In genomic region chr7:635687-636382, GRCh38 we compare ENCODE assay signal across 7 cellular contexts.
A peak's percentile ranks its signal among the peaks of the same experiment; 100 is the strongest.
DNase-seq lines count a peak whose midpoint lies in the region; TF ChIP-seq lines count a peak whose summit lies in the region.
"Not testable (repeated sequence)": the region's sequence is repeated elsewhere in the genome, so short reads cannot be mapped to it uniquely, and the experiment has no call there.

No MANE protein-coding gene starts in this region.

- TF ChIP-seq CTCF in Calu3 (IDR thresholded peaks at IDR 0.05; ENCODE audit: unreplicated experiment); RWPE1 (conservative IDR thresholded peaks at IDR 0.05; ENCODE audit: low read depth); fibroblast of villous mesenchyme (IDR thresholded peaks at IDR 0.05; ENCODE audit: insufficient read depth, low read depth, low read length); testis (IDR thresholded peaks at IDR 0.05): not testable (repeated sequence)

- not testable (repeated sequence) for H3K9me3 Mint-ChIP-seq in Calu3 (ENCODE audit: low read depth, unreplicated experiment)

- peaks cover 18% of the 10 kb centered on the region for H3K27me3 Mint-ChIP-seq in Calu3 (ENCODE audit: unreplicated experiment)

- not testable (repeated sequence) for H3K9me3 ChIP-seq in testis

- DNase-seq in Calu3 (peak; percentile 19), NCI-H345 (lab: John Stamatoyannopoulos, UW) (peak; percentile 8), posterior vena cava (ENCODE audit: low spot score) (peak; percentile 41)
- not testable (repeated sequence) for DNase-seq in RWPE1 (ENCODE audit: low spot score); fibroblast of villous mesenchyme (ENCODE audit: low read depth); testis
- DNase-seq in activated CD4-positive, CD25-positive, alpha-beta regulatory T cell treated with anti-CD3 and anti-CD28 coated beads, Interleukin-2, amount 50 U/mL, for 72 hours, result peak; percentile 21

- not testable (repeated sequence) for H3K27me3 ChIP-seq in testis

- POLR2A ChIA-PET in RWPE1 (lab: Yijun Ruan, JAX; ENCODE audit: low non-redundant PET), result not testable (repeated sequence)

- H3K4me3 ChIP-seq in fibroblast of villous mesenchyme (ENCODE audit: low read depth, low read length) (peak overlapping the region; percentile 43), testis (peak overlapping the region; percentile 2 to 26)

- peak overlapping the region; percentile 82 for H3K4me3 Mint-ChIP-seq in Calu3 (ENCODE audit: low read depth, unreplicated experiment)

- H3K27ac Mint-ChIP-seq in Calu3 (ENCODE audit: unreplicated experiment), result peak overlapping the region; percentile 44

- intact Hi-C loops in Calu3 (cut with micrococcal nuclease; ENCODE audit: unreplicated experiment) (loop anchor here (2.0 to 10.0 kb wide), 2 partner anchors 111 to 315 kb away; no protein-coding TSS in a partner anchor), posterior vena cava (cut with DNase I) (loop anchor here in 1 of 2 donors (10.0 kb wide), 1 partner anchor 301 kb away; no protein-coding TSS in a partner anchor)
- intact Hi-C loops in testis (cut with DNase I; ENCODE audit: low total_unique reads), result not testable (repeated sequence)

- not testable (repeated sequence) for H3K4me1 ChIP-seq in testis

- not testable (repeated sequence) for H3K36me3 ChIP-seq in testis (ENCODE audit: low read depth, missing control alignments)

- CTCF ChIA-PET in Calu3 (lab: Charles Lee), result interaction anchor here (0.6 to 2.0 kb wide), 11 partner anchors 98 to 1892 kb away, joined by 3 to 23 read pairs (median 4); no protein-coding TSS in a partner anchor
- CTCF ChIA-PET in RWPE1 (lab: Yijun Ruan, JAX), result not testable (repeated sequence)

- not testable (repeated sequence) for TF ChIP-seq POLR2A in testis (IDR thresholded peaks at IDR 0.05)

- H3K27ac ChIP-seq in RWPE1, result peak overlapping the region; percentile 27
- not testable (repeated sequence) for H3K27ac ChIP-seq in testis

- BruUV-seq in Calu3 (replicated peaks; lab: Mats Ljungman, UMichigan), result not testable (repeated sequence)

- WGBS in testis, 2 donors, result 78 to 81% methylated on average over 15 to 37 of the region's 81 CpGs

- peaks cover 18% of the 10 kb centered on the region for H3K4me1 Mint-ChIP-seq in Calu3 (ENCODE audit: low read depth, unreplicated experiment)

- H3K36me3 Mint-ChIP-seq in Calu3 (ENCODE audit: insufficient read depth, unreplicated experiment), result peaks cover 20% of the 10 kb centered on the region
